8 cellular contexts compared by ENCODE assay signal in the genomic region with DNA sequence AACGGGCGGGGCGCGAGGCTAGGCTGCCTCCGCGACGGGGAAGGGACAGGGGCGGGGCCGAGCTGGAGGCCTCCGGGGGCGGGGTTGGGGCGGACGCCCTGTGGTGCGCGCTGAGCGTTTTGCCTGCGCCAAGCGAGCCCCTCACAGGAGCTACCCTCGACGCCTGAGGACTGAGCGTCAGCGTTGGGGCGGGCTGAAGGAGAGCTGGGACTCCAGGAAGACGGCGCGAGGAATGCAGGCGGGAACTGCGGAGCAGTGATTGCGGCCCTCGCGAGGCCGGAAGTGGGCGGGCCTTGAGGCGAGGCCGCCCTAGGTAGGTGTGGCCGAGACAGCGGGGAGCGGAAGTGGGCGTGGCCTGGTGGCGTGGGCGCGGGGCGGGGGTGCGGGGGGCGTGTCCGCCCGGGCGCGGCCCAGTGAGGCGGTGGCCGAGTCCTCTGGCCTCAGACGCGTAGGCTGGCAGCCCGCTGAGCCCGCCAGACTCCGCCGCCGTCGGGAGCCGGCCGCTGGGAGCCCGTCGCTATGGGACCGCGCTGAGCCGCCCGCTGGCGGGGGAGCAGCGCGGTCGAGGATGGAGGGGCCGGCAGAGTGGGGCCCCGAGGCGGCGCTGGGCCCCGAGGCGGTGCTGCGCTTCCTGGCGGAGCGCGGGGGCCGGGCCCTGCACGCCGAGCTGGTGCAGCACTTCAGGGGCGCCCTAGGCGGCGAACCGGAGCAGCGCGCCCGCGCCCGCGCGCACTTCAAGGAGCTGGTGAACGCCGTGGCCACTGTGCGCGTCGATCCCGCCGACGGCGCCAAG. TPM values are rescaled to one million over a fixed set of nuclear protein-coding genes. Genes with fewer than 3 reads are reported as not detected.
A peak's percentile ranks its signal among the peaks of the same experiment; 100 is the strongest.
DNase-seq lines count a peak whose midpoint lies in the region; ATAC-seq lines count a peak whose summit lies in the region.

A gene (minus strand): TSS at position 45 of the 793 bp plus-strand sequence. CDS start 139 bp downstream, outside the sequence.
A gene with protein sequence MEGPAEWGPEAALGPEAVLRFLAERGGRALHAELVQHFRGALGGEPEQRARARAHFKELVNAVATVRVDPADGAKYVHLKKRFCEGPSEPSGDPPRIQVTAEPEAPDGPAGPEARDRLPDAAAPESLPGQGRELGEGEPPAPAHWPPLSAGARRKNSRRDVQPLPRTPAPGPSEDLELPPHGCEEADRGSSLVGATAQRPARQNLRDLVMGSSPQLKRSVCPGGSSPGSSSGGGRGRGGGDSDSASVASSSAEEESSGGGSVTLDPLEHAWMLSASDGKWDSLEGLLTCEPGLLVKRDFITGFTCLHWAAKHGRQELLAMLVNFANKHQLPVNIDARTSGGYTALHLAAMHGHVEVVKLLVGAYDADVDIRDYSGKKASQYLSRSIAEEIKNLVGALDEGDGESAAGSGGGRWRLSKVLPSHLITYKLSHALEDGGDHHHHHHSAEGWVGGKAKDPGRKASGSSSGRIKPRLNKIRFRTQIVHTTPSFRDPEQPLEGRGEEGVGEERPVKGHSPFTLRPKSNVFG (plus strand): TSS at position 443 of the 793 bp plus-strand sequence. CDS start 126 bp downstream, at position 569.

- under 1% methylated on average over 55 of the region's 104 CpGs for WGBS in mesenchymal stem cell

- H3K4me1 ChIP-seq in endocrine pancreas (ENCODE audit: control insufficient read depth, insufficient read depth, low read length) (peaks cover 8% of the 10 kb centered on the region), mesenchymal stem cell (ENCODE audit: control insufficient read depth, insufficient read depth, low read depth, low read length) (peaks cover 15% of the 10 kb centered on the region)

- peak within 1 kb of the TSS; percentile 42 for H2AFZ ChIP-seq in mesenchymal stem cell (ENCODE audit: low read depth, low read length)

- peak; percentile 78 for ATAC-seq in HG03139 (IDR thresholded peaks at IDR 0.05; ENCODE audit: unreplicated experiment)

- no peak within 1 kb of the TSS for H2AK5ac ChIP-seq in mesenchymal stem cell (ENCODE audit: low read length, severe bottlenecking)

- H3K9me3 ChIP-seq in endocrine pancreas (ENCODE audit: control insufficient read depth, low read length) = no peaks in the 10 kb centered on the region
- H3K9me3 ChIP-seq in mesenchymal stem cell (ENCODE audit: control insufficient read depth, low read length) = no peaks in the 10 kb centered on the region

- H2BK120ac ChIP-seq in mesenchymal stem cell (ENCODE audit: low read depth, low read length) = peak within 1 kb of the TSS; percentile 98

- peaks cover 16% of the 10 kb centered on the region for H3K79me1 ChIP-seq in mesenchymal stem cell (replicated peaks; ENCODE audit: low read length, poor library complexity, severe bottlenecking)

- H3K9ac ChIP-seq in endocrine pancreas (ENCODE audit: control insufficient read depth, insufficient read depth, low read length) = peak within 1 kb of the TSS; percentile 95
- peak within 1 kb of the TSS; percentile 94 for H3K9ac ChIP-seq in mesenchymal stem cell (ENCODE audit: low read length)

- H3K23ac ChIP-seq in mesenchymal stem cell (ENCODE audit: low read length in 2 of 2) = peak within 1 kb of the TSS; percentile 89 to 90

- H3K27me3 ChIP-seq in endocrine pancreas (ENCODE audit: control insufficient read depth, insufficient read depth, low read length) = no peaks in the 10 kb centered on the region
- no peaks in the 10 kb centered on the region for H3K27me3 ChIP-seq in mesenchymal stem cell (ENCODE audit: control insufficient read depth in 1 of 2, insufficient read depth in 1 of 2, low read length in 2 of 2)

- peak within 1 kb of the TSS; percentile 5 to 77 for H2BK12ac ChIP-seq in mesenchymal stem cell (ENCODE audit: low read length in 2 of 2)

- H3K27ac ChIP-seq in mesenchymal stem cell (ENCODE audit: low read length, poor library complexity, severe bottlenecking) = peak within 1 kb of the TSS; percentile 53

- H4K91ac ChIP-seq in mesenchymal stem cell (ENCODE audit: low read length) = peak within 1 kb of the TSS; percentile 90

- peak within 1 kb of the TSS; percentile 91 for H3K4me3 ChIP-seq in endocrine pancreas (ENCODE audit: control insufficient read depth, insufficient read depth, low read length)
- peak within 1 kb of the TSS; percentile 85 to 88 for H3K4me3 ChIP-seq in mesenchymal stem cell (ENCODE audit: insufficient read depth in 1 of 2, low read depth in 1 of 2, low read length in 2 of 2)

- peak within 1 kb of the TSS; percentile 92 for H3K4me2 ChIP-seq in mesenchymal stem cell (ENCODE audit: low read length, poor library complexity, severe bottlenecking)

- H3K14ac ChIP-seq in mesenchymal stem cell (ENCODE audit: low read length in 2 of 2) = peak within 1 kb of the TSS in 1 of 2 experiments; percentile 75

- peak within 1 kb of the TSS; percentile 86 to 94 for H3K18ac ChIP-seq in mesenchymal stem cell (ENCODE audit: low read depth in 1 of 2, low read length in 2 of 2)

- H3K36me3 ChIP-seq in endocrine pancreas (ENCODE audit: control insufficient read depth, insufficient read depth, low read length) (no peaks in the 10 kb centered on the region), mesenchymal stem cell (ENCODE audit: control insufficient read depth in 1 of 2, insufficient read depth in 2 of 2, low read depth in 1 of 2, low read length in 2 of 2) (no peaks in the 10 kb centered on the region)

- DNase-seq in NOMO-1 treated with dmso at 0.1 percent for 144 hours (lab: John Stamatoyannopoulos, UW; ENCODE audit: unreplicated experiment) = peak; percentile 0
- no peak for DNase-seq in NOMO-1 treated with DMSO at 0.1 percent for 48 hours (lab: John Stamatoyannopoulos, UW; ENCODE audit: unreplicated experiment)
- peak; percentile 31 to 95 for DNase-seq in NCI-H526 (lab: John Stamatoyannopoulos, UW)
- peak; percentile 25 for DNase-seq in activated CD8-positive, alpha-beta memory T cell treated with anti-CD3 and anti-CD28 coated beads, Interleukin-2, amount 50 U/mL, for 1 hour (ENCODE audit: extremely low read depth)
- DNase-seq in mesenchymal stem cell = peak; percentile 99
- DNase-seq in stimulated activated CD4-positive, alpha-beta T cell treated with anti-CD3 and anti-CD28 coated beads, TNF-alpha, amount 100 ng/mL, for 48 hours (ENCODE audit: low read depth in 3 of 3) = peak; percentile 52 to 81 (median 59)

- peak within 1 kb of the TSS; percentile 95 for H2BK5ac ChIP-seq in mesenchymal stem cell (ENCODE audit: low read depth, low read length, poor library complexity, severe bottlenecking)

- peak within 1 kb of the TSS; percentile 93 for H4K8ac ChIP-seq in mesenchymal stem cell (ENCODE audit: low read length)

- H3K4ac ChIP-seq in mesenchymal stem cell (ENCODE audit: low read depth in 1 of 2, low read length in 2 of 2) = peak within 1 kb of the TSS; percentile 87 to 91

- peak within 1 kb of the TSS; percentile 100 for H2BK15ac ChIP-seq in mesenchymal stem cell (ENCODE audit: low read depth, poor library complexity, severe bottlenecking)

RNA-seq across cellular contexts. Expression of the first gene that starts in this region (rescaled TPM):
- 59.2 TPM for polyA plus RNA-seq in mesenchymal stem cell (2013, experiment 1 of 2)
- polyA plus RNA-seq in mesenchymal stem cell (2013, experiment 2 of 2) = 61.1 TPM

RNA-seq across cellular contexts. Expression of the second gene that starts in this region (rescaled TPM):
- polyA plus RNA-seq in mesenchymal stem cell (2013, experiment 1 of 2) = 5.7 TPM
- 6.0 TPM for polyA plus RNA-seq in mesenchymal stem cell (2013, experiment 2 of 2)
